ENCODE assay signal across 1 cellular context in the genomic region with DNA sequence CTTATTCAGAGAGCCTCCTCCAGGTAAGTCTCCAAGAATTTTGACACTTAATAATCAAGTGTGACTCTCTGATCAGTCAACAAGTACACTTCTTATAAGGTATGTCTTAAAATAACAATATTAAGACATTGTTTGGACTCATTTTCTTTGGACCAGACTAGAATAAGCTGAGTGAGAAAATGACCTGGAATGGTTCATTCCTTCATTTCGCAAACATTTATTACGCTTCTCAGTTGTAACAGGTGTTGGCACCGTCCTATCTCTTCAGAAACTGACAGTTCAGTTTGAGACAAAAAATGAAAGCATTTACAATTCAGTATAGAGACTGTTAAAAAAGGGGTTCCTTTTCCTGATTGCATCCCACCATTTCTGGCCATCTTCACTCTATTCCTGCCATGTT.
TF ChIP-seq lines count a peak whose summit lies in the region.

No MANE protein-coding gene starts in this region.

TF ChIP-seq in IMR-90, 13 proteins besides CTCF, POLR2A, EP300 and RAD21:
- TF ChIP-seq SMC3 (IDR thresholded peaks at IDR 0.05; ENCODE audit: low read depth, low read length) = no peak
- TF ChIP-seq RFX5 (IDR thresholded peaks at IDR 0.05; ENCODE audit: low read depth, low read length) = no peak
- no peak for TF ChIP-seq MXI1 (IDR thresholded peaks at IDR 0.05; ENCODE audit: borderline replicate concordance, low read depth, low read length)
- no peak for TF ChIP-seq BHLHE40 (IDR thresholded peaks at IDR 0.05; ENCODE audit: low read depth, low read length)
- TF ChIP-seq, protein P1, sequence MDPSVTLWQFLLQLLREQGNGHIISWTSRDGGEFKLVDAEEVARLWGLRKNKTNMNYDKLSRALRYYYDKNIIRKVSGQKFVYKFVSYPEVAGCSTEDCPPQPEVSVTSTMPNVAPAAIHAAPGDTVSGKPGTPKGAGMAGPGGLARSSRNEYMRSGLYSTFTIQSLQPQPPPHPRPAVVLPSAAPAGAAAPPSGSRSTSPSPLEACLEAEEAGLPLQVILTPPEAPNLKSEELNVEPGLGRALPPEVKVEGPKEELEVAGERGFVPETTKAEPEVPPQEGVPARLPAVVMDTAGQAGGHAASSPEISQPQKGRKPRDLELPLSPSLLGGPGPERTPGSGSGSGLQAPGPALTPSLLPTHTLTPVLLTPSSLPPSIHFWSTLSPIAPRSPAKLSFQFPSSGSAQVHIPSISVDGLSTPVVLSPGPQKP (IDR thresholded peaks at IDR 0.05; ENCODE audit: borderline replicate concordance, low read depth, low read length) = no peak
- no peak for TF ChIP-seq RCOR1 (IDR thresholded peaks at IDR 0.05; ENCODE audit: insufficient replicate concordance, low read length)
- no peak for TF ChIP-seq NFE2L2 (IDR thresholded peaks at IDR 0.05; ENCODE audit: low read depth, low read length)
- TF ChIP-seq, protein P2, sequence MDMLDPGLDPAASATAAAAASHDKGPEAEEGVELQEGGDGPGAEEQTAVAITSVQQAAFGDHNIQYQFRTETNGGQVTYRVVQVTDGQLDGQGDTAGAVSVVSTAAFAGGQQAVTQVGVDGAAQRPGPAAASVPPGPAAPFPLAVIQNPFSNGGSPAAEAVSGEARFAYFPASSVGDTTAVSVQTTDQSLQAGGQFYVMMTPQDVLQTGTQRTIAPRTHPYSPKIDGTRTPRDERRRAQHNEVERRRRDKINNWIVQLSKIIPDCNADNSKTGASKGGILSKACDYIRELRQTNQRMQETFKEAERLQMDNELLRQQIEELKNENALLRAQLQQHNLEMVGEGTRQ (IDR thresholded peaks at IDR 0.05; ENCODE audit: low read depth, low read length) = no peak
- no peak for TF ChIP-seq CEBPB (IDR thresholded peaks at IDR 0.05; ENCODE audit: low read depth, low read length)
- TF ChIP-seq MAZ (IDR thresholded peaks at IDR 0.05; ENCODE audit: borderline replicate concordance, low read depth, low read length) = no peak
- TF ChIP-seq FOS (IDR thresholded peaks at IDR 0.05; ENCODE audit: low read depth, low read length) = no peak
- no peak for TF ChIP-seq CHD1 (IDR thresholded peaks at IDR 0.05; ENCODE audit: low read depth, low read length)
TF ChIP-seq in IMR-90: peak in this region for 0.
